ENCODE assay signal across 1 cellular context in genomic region chr17:21090889-21091618, GRCh38.
TF ChIP-seq lines count a peak whose summit lies in the region.

No MANE protein-coding gene starts in this region.

TF ChIP-seq in WTC11, 78 proteins besides CTCF, POLR2A, EP300 and RAD21:
- no peak for TF ChIP-seq PRDM15 (CRISPR knock-in tag; IDR thresholded peaks at IDR 0.05)
- no peak for TF ChIP-seq ZNF232 (CRISPR knock-in tag; IDR thresholded peaks at IDR 0.05)
- no peak for TF ChIP-seq GTF2I (CRISPR knock-in tag; conservative IDR thresholded peaks at IDR 0.05)
- TF ChIP-seq ZNF138 (CRISPR knock-in tag; conservative IDR thresholded peaks at IDR 0.05) = no peak
- no peak for TF ChIP-seq ZNF121 (CRISPR knock-in tag; IDR thresholded peaks at IDR 0.05)
- peak; percentile 73; the same call in 1 of the 2 replicates for TF ChIP-seq HMGA2 (CRISPR knock-in tag; IDR thresholded peaks at IDR 0.05)
- TF ChIP-seq AR (CRISPR knock-in tag; IDR thresholded peaks at IDR 0.05) = no peak
